ENCODE assay signal across 10 cellular contexts in genomic region chr11:64887234-64887756, GRCh38. TPM values are rescaled to one million over a fixed set of nuclear protein-coding genes. Genes with fewer than 3 reads are reported as not detected.
DNase-seq lines count a peak whose midpoint lies in the region; ATAC-seq and TF ChIP-seq lines count a peak whose summit lies in the region.
"Had no signal": no experiment of that assay in that cellular context is flagged by ENCODE, and none has a peak within 500 bp of the region (broad histone marks: within the 10 kb centered on the region; RNA-seq: fewer than 3 reads in every experiment).

No MANE protein-coding gene starts in this region.

- H3K27me3 ChIP-seq in mucosa of stomach (ENCODE audit: control insufficient read depth, insufficient read depth, low read length), result no peaks in the 10 kb centered on the region

- peaks cover 47% of the 10 kb centered on the region for H3K4me1 ChIP-seq in mucosa of stomach (ENCODE audit: control insufficient read depth, insufficient read depth, low read length)

- H3K27ac Mint-ChIP-seq in activated T-helper 17 cell treated with anti-CD3 and anti-CD28 coated beads, Interleukin-2, amount 50 U/mL, for 72 hours, result peak overlapping the region; percentile 71

- no peaks in the 10 kb centered on the region for H3K9me3 ChIP-seq in mucosa of stomach (ENCODE audit: control insufficient read depth, low read length)

- peak overlapping the region; percentile 38 for H3K4me3 ChIP-seq in GM12865 (ENCODE audit: low read depth, low read length)
- peak overlapping the region; percentile 1 for H3K4me3 ChIP-seq in mucosa of stomach (ENCODE audit: low read length)

- H3K27ac ChIP-seq in 22Rv1, result peak overlapping the region; percentile 40

- H3K4me3 Mint-ChIP-seq in activated T-helper 17 cell treated with anti-CD3 and anti-CD28 coated beads, Interleukin-2, amount 50 U/mL, for 72 hours, result peak overlapping the region; percentile 74

- H3K9ac ChIP-seq in mucosa of stomach (ENCODE audit: low read length), result peak overlapping the region; percentile 23

- peaks cover 18% of the 10 kb centered on the region for H3K4me1 Mint-ChIP-seq in activated T-helper 17 cell treated with anti-CD3 and anti-CD28 coated beads, Interleukin-2, amount 50 U/mL, for 72 hours

- H3K36me3 ChIP-seq in mucosa of stomach (ENCODE audit: control insufficient read depth, insufficient read depth, low read length), result peaks cover 6% of the 10 kb centered on the region

- DNase-seq in GM12865 (ENCODE audit: low read depth), result no peak
- DNase-seq in NCI-H526 treated with DMSO at 0.1 percent for 48 hours (lab: John Stamatoyannopoulos, UW), result no peak
- DNase-seq in H4 (ENCODE audit: low spot score), result no peak
- DNase-seq in stimulated activated CD4-positive, alpha-beta T cell treated with anti-CD3 and anti-CD28 coated beads, Interleukin-1b, Interleukin-23, amount 100 ng/mL, for 48 hours, result no peak

- no peaks in the 10 kb centered on the region for H3K27me3 Mint-ChIP-seq in activated T-helper 17 cell treated with anti-CD3 and anti-CD28 coated beads, Interleukin-2, amount 50 U/mL, for 72 hours

- no peak for ATAC-seq in activated T-helper 17 cell treated with anti-CD3 and anti-CD28 coated beads, Interleukin-2, amount 50 U/mL, for 72 hours (replicated peaks)
- no peak for ATAC-seq in HG03135 (IDR thresholded peaks at IDR 0.05; ENCODE audit: unreplicated experiment)

- no peaks in the 10 kb centered on the region for H3K36me3 Mint-ChIP-seq in activated T-helper 17 cell treated with anti-CD3 and anti-CD28 coated beads, Interleukin-2, amount 50 U/mL, for 72 hours (ENCODE audit: low read depth)

- H3K9me3 Mint-ChIP-seq in activated T-helper 17 cell treated with anti-CD3 and anti-CD28 coated beads, Interleukin-2, amount 50 U/mL, for 72 hours, result no peaks in the 10 kb centered on the region
- H3K9me3 Mint-ChIP-seq: neural crest cell had no signal

- no peak for TF ChIP-seq CTCF in 22Rv1 (IDR thresholded peaks at IDR 0.05)
- no peak for TF ChIP-seq CTCF in GM12865 (IDR thresholded peaks at IDR 0.05; ENCODE audit: insufficient read depth, low read depth, low read length, missing control alignments)

RNA-seq across cellular contexts. Expression of gene EHD1, which starts 8.9 kb away (rescaled TPM):
- 100 to 1,000 TPM in 1 of 2 donors, 10 to 100 TPM in 1; 96.5 to 107 TPM for total RNA-seq in activated T-helper 17 cell treated with anti-CD3 and anti-CD28 coated beads, Interleukin-2, amount 50 U/mL, for 72 hours
- 13.5 and 14.2 TPM in 2 replicates for total RNA-seq in H4 (2014; rRNA removed; shearing (Covaris generic))

RNA-seq across cellular contexts. Expression of gene ATG2A, which starts 29.7 kb away (rescaled TPM):
- 10 to 100 TPM; 20.9 to 23.1 TPM for total RNA-seq in activated T-helper 17 cell treated with anti-CD3 and anti-CD28 coated beads, Interleukin-2, amount 50 U/mL, for 72 hours
- 6.0 and 9.5 TPM in 2 replicates for total RNA-seq in H4 (2014; rRNA removed; shearing (Covaris generic))

RNA-seq across cellular contexts. Expression of gene PPP2R5B, which starts 37.2 kb away (rescaled TPM):
- total RNA-seq in activated T-helper 17 cell treated with anti-CD3 and anti-CD28 coated beads, Interleukin-2, amount 50 U/mL, for 72 hours, result 10 to 100 TPM; 14.6 to 43.0 TPM
- 6.4 and 9.1 TPM in 2 replicates for total RNA-seq in H4 (2014; rRNA removed; shearing (Covaris generic))

RNA-seq across cellular contexts. Expression of gene CDC42BPG, which starts 42.8 kb away (rescaled TPM):
- under 1 TPM; 0.37 to 0.71 TPM for total RNA-seq in activated T-helper 17 cell treated with anti-CD3 and anti-CD28 coated beads, Interleukin-2, amount 50 U/mL, for 72 hours
- 0.02 TPM in 1 of 2 replicates, not detected in the other for total RNA-seq in H4 (2014; rRNA removed; shearing (Covaris generic))

RNA-seq across cellular contexts. Expression of gene GPHA2, which starts 48.4 kb away (rescaled TPM):
- total RNA-seq in activated T-helper 17 cell treated with anti-CD3 and anti-CD28 coated beads, Interleukin-2, amount 50 U/mL, for 72 hours, result under 1 TPM in 1 of 2 donors, not detected in 1; 0.43 TPM
- total RNA-seq in H4 (2014; rRNA removed; shearing (Covaris generic)), result not detected in 2 replicates
- total RNA-seq: fibroblast of villous mesenchyme, neural crest cell had no signal
